In genomic region chr1:88774151-88774556, GRCh38 we compare ENCODE assay signal across 1 cellular context.
TF ChIP-seq lines count a peak whose summit lies in the region.

No MANE protein-coding gene starts in this region.

TF ChIP-seq in H1, 55 proteins besides CTCF, POLR2A, EP300 and RAD21 (continued from another document):
- 0 out of 2 replicates have a peak, but pooled peaks have one; percentile 24 for TF ChIP-seq TEAD4 (IDR thresholded peaks at IDR 0.05; ENCODE audit: low read depth, low read length)
- peak; percentile 92 for TF ChIP-seq TCF12 (IDR thresholded peaks at IDR 0.05; ENCODE audit: low read depth, low read length)
- TF ChIP-seq ATF3 (IDR thresholded peaks at IDR 0.05; ENCODE audit: insufficient read depth, low read depth, low read length) = no peak
- peak; percentile 59 for TF ChIP-seq CHD7 (IDR thresholded peaks at IDR 0.05; ENCODE audit: insufficient replicate concordance, low read length)
- TF ChIP-seq BCL11A (IDR thresholded peaks at IDR 0.05; ENCODE audit: low read depth in 2 of 2, low read length in 2 of 2) = no peak
